Comparison of ENCODE assay signal across 8 cellular contexts in the genomic region with DNA sequence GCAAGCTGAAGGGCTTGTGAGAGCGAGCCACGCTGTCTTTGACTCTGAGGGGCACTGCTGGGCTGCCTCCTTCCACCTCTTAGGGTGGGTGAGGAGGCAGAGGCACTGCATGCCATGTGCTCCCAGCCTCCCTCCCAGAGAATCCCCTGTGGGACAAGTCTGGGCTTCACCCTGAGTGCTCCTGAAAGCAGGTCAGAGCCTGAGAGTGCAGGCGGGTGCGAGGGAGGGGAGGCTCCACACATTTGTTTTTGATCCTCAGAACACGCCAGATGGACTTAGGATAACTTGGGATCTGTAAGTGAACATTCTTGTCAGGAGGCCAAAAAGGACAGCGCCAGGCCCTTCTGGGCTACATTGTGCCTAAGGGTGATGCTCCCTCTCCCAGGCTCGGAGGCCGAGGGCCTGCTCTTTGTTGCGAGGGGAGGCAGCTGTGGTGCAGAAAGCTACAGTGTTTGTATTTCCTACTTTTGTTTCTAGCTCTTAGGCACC.
DNase-seq lines count a peak whose midpoint lies in the region; ATAC-seq, FAIRE-seq and TF ChIP-seq lines count a peak whose summit lies in the region.

No MANE protein-coding gene starts in this region.

- peak; percentile 91 for FAIRE-seq in H54 (lab: Jason Lieb, UNC)

- DNase-seq in H54 (ENCODE audit: insufficient read length, low spot score) (peak; percentile 23), amniotic stem cell (lab: John Stamatoyannopoulos, UW) (peak; percentile 36), right cardiac atrium (peak; percentile 18 to 73 (median 63)), HEK293T (ENCODE audit: extremely low spot score) (no peak), GF-D8 (lab: John Stamatoyannopoulos, UW) (no peak)

- ATAC-seq in right cardiac atrium (peak; percentile 46 to 67), HG02852 (IDR thresholded peaks at IDR 0.05; ENCODE audit: unreplicated experiment) (no peak), HG03196 (IDR thresholded peaks at IDR 0.05; ENCODE audit: unreplicated experiment) (no peak)

- H3K4me1 ChIP-seq in right cardiac atrium (ENCODE audit: control insufficient read depth, insufficient read depth, low read length) = peaks cover 6% of the 10 kb centered on the region

- 56% methylated on average over 9 of the region's 9 CpGs for WGBS in right cardiac atrium

- no peak overlapping the region for H3K4me3 ChIP-seq in right cardiac atrium (ENCODE audit: low read length)
- peak overlapping the region in 1 of 7 experiments; percentile 0 for H3K4me3 ChIP-seq in skin epidermis

- CTCF ChIA-PET in HEK293T (lab: Yijun Ruan, JAX) = no interaction called here

- H3K27ac ChIP-seq in right cardiac atrium (ENCODE audit: low read length) (no peak overlapping the region), skin epidermis (peak overlapping the region in 20 of 21 experiments; percentile 77 to 97 (median 87))

- POLR2A ChIA-PET in HEK293T (lab: Yijun Ruan, JAX) = no interaction called here

- TF ChIP-seq POLR2A in H54 (IDR thresholded peaks at IDR 0.05; ENCODE audit: low read depth, low read length) = no peak

- no peaks in the 10 kb centered on the region for H3K27me3 ChIP-seq in right cardiac atrium (ENCODE audit: control insufficient read depth, insufficient read depth)

- no peaks in the 10 kb centered on the region for H3K9me3 ChIP-seq in right cardiac atrium (ENCODE audit: control insufficient read depth, low read length)

- intact Hi-C loops in right cardiac atrium (cut with DNase I) = no loop called here

TF ChIP-seq in HEK293T, 16 proteins besides CTCF, POLR2A, EP300 and RAD21:
- TF ChIP-seq LEF1 (IDR thresholded peaks at IDR 0.05; ENCODE audit: borderline replicate concordance) = no peak
- TF ChIP-seq ZNF384 (IDR thresholded peaks at IDR 0.05) = no peak
- TF ChIP-seq, protein P1, sequence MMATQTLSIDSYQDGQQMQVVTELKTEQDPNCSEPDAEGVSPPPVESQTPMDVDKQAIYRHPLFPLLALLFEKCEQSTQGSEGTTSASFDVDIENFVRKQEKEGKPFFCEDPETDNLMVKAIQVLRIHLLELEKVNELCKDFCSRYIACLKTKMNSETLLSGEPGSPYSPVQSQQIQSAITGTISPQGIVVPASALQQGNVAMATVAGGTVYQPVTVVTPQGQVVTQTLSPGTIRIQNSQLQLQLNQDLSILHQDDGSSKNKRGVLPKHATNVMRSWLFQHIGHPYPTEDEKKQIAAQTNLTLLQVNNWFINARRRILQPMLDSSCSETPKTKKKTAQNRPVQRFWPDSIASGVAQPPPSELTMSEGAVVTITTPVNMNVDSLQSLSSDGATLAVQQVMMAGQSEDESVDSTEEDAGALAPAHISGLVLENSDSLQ (IDR thresholded peaks at IDR 0.05) = no peak
- no peak for TF ChIP-seq ARNT (IDR thresholded peaks at IDR 0.05)
- no peak for TF ChIP-seq ELF4 (IDR thresholded peaks at IDR 0.05)
- no peak for TF ChIP-seq NFRKB (IDR thresholded peaks at IDR 0.05)
- TF ChIP-seq FOXA1 (IDR thresholded peaks at IDR 0.05) = no peak
- no peak for TF ChIP-seq SP1 (IDR thresholded peaks at IDR 0.05)
- TF ChIP-seq CTBP1 (IDR thresholded peaks at IDR 0.05; ENCODE audit: borderline replicate concordance) = no peak

Comparison
In these comparisons a context has a peak if more than half of its experiments do, and no peak if none do; other contexts are left out.
1. DNase-seq: peak in H54 (single experiment), amniotic stem cell (single experiment) and right cardiac atrium (3 of 3); none in HEK293T (single experiment) and GF-D8 (single experiment).
2. ATAC-seq: peak in right cardiac atrium (2 of 2); none in HG02852 (single experiment) and HG03196 (single experiment).